In the genomic region with DNA sequence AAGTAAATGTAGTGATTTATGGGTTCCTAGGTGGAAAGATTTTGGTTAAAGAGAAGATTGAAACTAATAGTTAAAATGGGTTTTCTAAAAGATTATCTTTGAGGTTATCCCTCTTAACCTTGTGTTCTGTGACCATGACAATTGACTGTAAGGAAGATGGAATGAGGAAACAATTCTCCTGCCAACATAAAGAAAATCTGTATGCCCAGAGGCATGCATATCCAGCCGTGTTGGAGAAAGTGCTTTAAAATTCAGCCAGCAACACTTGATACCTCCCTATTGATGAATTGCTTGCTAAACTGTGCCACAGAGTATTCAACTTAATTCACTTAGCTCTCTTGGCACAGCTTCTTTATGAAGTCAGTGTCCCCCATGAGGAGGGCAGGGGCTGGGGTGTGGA, we compare ENCODE assay signal across 16 cellular contexts.
"Had no signal": no experiment of that assay in that cellular context is flagged by ENCODE, and none has a peak within 500 bp of the region (broad histone marks: within the 10 kb centered on the region; RNA-seq: fewer than 3 reads in every experiment).

No MANE protein-coding gene starts in this region.

- DNase-seq: activated CD4-positive, alpha-beta T cell treated with anti-CD3 and anti-CD28 coated beads, Interleukin-2, amount 10 ng/mL, durations not matched to agents 7 days and 5 days; activated CD4-positive, CD25-positive, alpha-beta regulatory T cell; activated CD8-positive, alpha-beta memory T cell treated with anti-CD3 and anti-CD28 coated beads for 24 hours; activated naive CD4-positive, alpha-beta T cell treated with anti-CD3 and anti-CD28 coated beads for 36 hours; adrenal gland; effector memory CD8-positive, alpha-beta T cell; foreskin melanocyte; heart left ventricle; left ventricle myocardium inferior; stimulated activated CD4-positive, alpha-beta T cell treated with anti-CD3 and anti-CD28 coated beads, Interleukin-2, amount 100 ng/mL, for 48 hours; stimulated activated naive CD8-positive, alpha-beta T cell treated with anti-CD3 and anti-CD28 coated beads, Interleukin-15, Interleukin-2, amounts not matched to agents 100 U/mL and 50 U/mL, for 24 hours; T-helper 2 cell; upper lobe of left lung had no signal

- H3K4me1 ChIP-seq: upper lobe of left lung had no signal

- H3K27ac ChIP-seq: adrenal gland, heart left ventricle, left ventricle myocardium inferior, upper lobe of left lung had no signal

- H3K27ac Mint-ChIP-seq: activated CD4-positive, alpha-beta T cell treated with anti-CD3 and anti-CD28 coated beads, Interleukin-2, amount 10 ng/mL, durations not matched to agents 7 days and 5 days; activated naive CD4-positive, alpha-beta T cell treated with anti-CD3 and anti-CD28 coated beads for 36 hours; activated T-helper 17 cell treated with anti-CD3 and anti-CD28 coated beads, Interleukin-2, amount 50 U/mL, for 72 hours; dendritic cell treated with granulocyte-macrophage colony-stimulating factor and Interleukin-4, amounts not matched to agents 40 ng/mL and 50 ng/mL, for 4 days; effector memory CD8-positive, alpha-beta T cell had no signal

- H3K4me3 Mint-ChIP-seq: activated CD4-positive, alpha-beta T cell treated with anti-CD3 and anti-CD28 coated beads, Interleukin-2, amount 10 ng/mL, durations not matched to agents 7 days and 5 days; activated naive CD4-positive, alpha-beta T cell treated with anti-CD3 and anti-CD28 coated beads for 36 hours; activated T-helper 17 cell treated with anti-CD3 and anti-CD28 coated beads, Interleukin-2, amount 50 U/mL, for 72 hours; central memory CD8-positive, alpha-beta T cell; dendritic cell treated with granulocyte-macrophage colony-stimulating factor and Interleukin-4, amounts not matched to agents 40 ng/mL and 50 ng/mL, for 4 days; effector memory CD8-positive, alpha-beta T cell had no signal

- H3K36me3 ChIP-seq: adrenal gland, heart left ventricle, left ventricle myocardium inferior, upper lobe of left lung had no signal

- H3K4me1 Mint-ChIP-seq: activated T-helper 17 cell treated with anti-CD3 and anti-CD28 coated beads, Interleukin-2, amount 50 U/mL, for 72 hours; central memory CD8-positive, alpha-beta T cell had no signal

- H3K4me3 ChIP-seq: adrenal gland, heart left ventricle, left ventricle myocardium inferior, upper lobe of left lung had no signal

- H3K9me3 ChIP-seq: adrenal gland, heart left ventricle, left ventricle myocardium inferior, upper lobe of left lung had no signal

- H3K27me3 ChIP-seq: adrenal gland, heart left ventricle, upper lobe of left lung had no signal

- H3K27me3 Mint-ChIP-seq: dendritic cell treated with granulocyte-macrophage colony-stimulating factor and Interleukin-4, amounts not matched to agents 40 ng/mL and 50 ng/mL, for 4 days had no signal

- ATAC-seq: activated T-helper 17 cell treated with anti-CD3 and anti-CD28 coated beads, Interleukin-2, amount 50 U/mL, for 72 hours; effector memory CD8-positive, alpha-beta T cell; heart left ventricle; stimulated activated naive CD8-positive, alpha-beta T cell treated with anti-CD3 and anti-CD28 coated beads, Interleukin-15, Interleukin-2, amounts not matched to agents 100 U/mL and 50 U/mL, for 24 hours had no signal

- H3K9me3 Mint-ChIP-seq: activated CD4-positive, alpha-beta T cell treated with anti-CD3 and anti-CD28 coated beads, Interleukin-2, amount 10 ng/mL, durations not matched to agents 7 days and 5 days; activated naive CD4-positive, alpha-beta T cell treated with anti-CD3 and anti-CD28 coated beads for 36 hours; activated T-helper 17 cell treated with anti-CD3 and anti-CD28 coated beads, Interleukin-2, amount 50 U/mL, for 72 hours; dendritic cell treated with granulocyte-macrophage colony-stimulating factor and Interleukin-4, amounts not matched to agents 40 ng/mL and 50 ng/mL, for 4 days had no signal
